1 cellular context compared by ENCODE assay signal in genomic region chrX:2351999-2352995, GRCh38.
A peak's percentile ranks its signal among the peaks of the same experiment; 100 is the strongest.
TF ChIP-seq lines count a peak whose summit lies in the region.

No MANE protein-coding gene starts in this region.

TF ChIP-seq in SK-N-SH, 30 proteins besides CTCF, POLR2A, EP300 and RAD21 (continued from another document):
- peak; percentile 90; the same call in 1 of the 2 replicates for TF ChIP-seq JUND (IDR thresholded peaks at IDR 0.05)
- TF ChIP-seq MXI1 (IDR thresholded peaks at IDR 0.05; ENCODE audit: low read depth, low read length) = no peak
- no peak for TF ChIP-seq GABPA (IDR thresholded peaks at IDR 0.05; ENCODE audit: low read depth)
- peak; percentile 92 for TF ChIP-seq RXRA (IDR thresholded peaks at IDR 0.05; ENCODE audit: borderline replicate concordance, low read depth)
- TF ChIP-seq FOSL2 (IDR thresholded peaks at IDR 0.05; ENCODE audit: borderline replicate concordance, low read depth) = peak; percentile 75
- no peak for TF ChIP-seq FOXJ3 (CRISPR knock-in tag; IDR thresholded peaks at IDR 0.05)
- TF ChIP-seq REST (IDR thresholded peaks at IDR 0.05; ENCODE audit: low read depth, low read length) = no peak
- TF ChIP-seq POLR2AphosphoS5 (IDR thresholded peaks at IDR 0.05; ENCODE audit: low read depth, low read length) = no peak; the same call in 1 of the 2 replicates
- peak; percentile 29; the same call in 1 of the 2 replicates for TF ChIP-seq SIN3A (IDR thresholded peaks at IDR 0.05; ENCODE audit: borderline replicate concordance, low read depth, low read length)
- peak; percentile 86; the same call in 1 of the 2 replicates for TF ChIP-seq TEAD4 (IDR thresholded peaks at IDR 0.05; ENCODE audit: borderline replicate concordance, insufficient read depth)
- 0 out of 2 replicates have a peak, but pooled peaks have one; percentile 11 for TF ChIP-seq YY1 (IDR thresholded peaks at IDR 0.05; ENCODE audit: low read depth)
- 0 out of 2 replicates have a peak, but pooled peaks have one; percentile 29 for TF ChIP-seq ZBTB33 (IDR thresholded peaks at IDR 0.05; ENCODE audit: borderline replicate concordance, low read depth)
